1 cellular context compared by ENCODE assay signal in genomic region chr17:78134899-78135385, GRCh38.
TF ChIP-seq lines count a peak whose summit lies in the region.

No MANE protein-coding gene starts in this region.

TF ChIP-seq in HepG2, 621 proteins besides CTCF, POLR2A, EP300 and RAD21 (continues in another document):
- TF ChIP-seq PBX3 (CRISPR knock-in tag; IDR thresholded peaks at IDR 0.05; ENCODE audit: borderline replicate concordance) (no peak), KLF9 (CRISPR knock-in tag; IDR thresholded peaks at IDR 0.05; ENCODE audit: low read depth) (no peak), GLI4 (CRISPR knock-in tag; IDR thresholded peaks at IDR 0.05; ENCODE audit: borderline replicate concordance) (0 out of 2 replicates have a peak, but pooled peaks have one; percentile 24), ZNF816 (CRISPR knock-in tag; IDR thresholded peaks at IDR 0.05; ENCODE audit: borderline replicate concordance) (no peak), MEIS1 (CRISPR knock-in tag; IDR thresholded peaks at IDR 0.05; ENCODE audit: borderline replicate concordance) (no peak), ERF (CRISPR knock-in tag; IDR thresholded peaks at IDR 0.05) (no peak), NFE2 (CRISPR knock-in tag; IDR thresholded peaks at IDR 0.05) (no peak), KDM6A (CRISPR knock-in tag; IDR thresholded peaks at IDR 0.05; ENCODE audit: low read depth) (no peak), FOXK2 (IDR thresholded peaks at IDR 0.05) (no peak), ZNF275 (CRISPR knock-in tag; IDR thresholded peaks at IDR 0.05; ENCODE audit: borderline replicate concordance) (no peak), CHD4 (IDR thresholded peaks at IDR 0.05; ENCODE audit: borderline replicate concordance, low read length) (0 out of 2 replicates have a peak, but pooled peaks have one; percentile 2), ELF3 (CRISPR knock-in tag; IDR thresholded peaks at IDR 0.05) (0 out of 2 replicates have a peak, but pooled peaks have one; percentile 22), ZNF460 (CRISPR knock-in tag; IDR thresholded peaks at IDR 0.05; ENCODE audit: borderline replicate concordance) (no peak), NR2F1 (CRISPR knock-in tag; IDR thresholded peaks at IDR 0.05) (no peak), IKZF1 (IDR thresholded peaks at IDR 0.05) (no peak), NCOR1 (IDR thresholded peaks at IDR 0.05; ENCODE audit: borderline replicate concordance, low read length) (no peak), ZNF530 (CRISPR knock-in tag; IDR thresholded peaks at IDR 0.05; ENCODE audit: low read depth) (no peak), ETV5 (CRISPR knock-in tag; IDR thresholded peaks at IDR 0.05; ENCODE audit: borderline replicate concordance) (0 out of 2 replicates have a peak, but pooled peaks have one; percentile 32), TOPORS (CRISPR knock-in tag; IDR thresholded peaks at IDR 0.05) (0 out of 2 replicates have a peak, but pooled peaks have one; percentile 46), GABPA (IDR thresholded peaks at IDR 0.05; ENCODE audit: low read depth, low read length) (no peak), GABPA (CRISPR knock-in tag; IDR thresholded peaks at IDR 0.05; ENCODE audit: low read depth) (peak; percentile 23; the same call in 1 of the 2 replicates), CBX2 (IDR thresholded peaks at IDR 0.05; ENCODE audit: low read depth, low read length) (no peak), CBX2 (CRISPR knock-in tag; IDR thresholded peaks at IDR 0.05; ENCODE audit: low read depth) (0 out of 2 replicates have a peak, but pooled peaks have one; percentile 12), RARA (CRISPR knock-in tag; IDR thresholded peaks at IDR 0.05) (peak; percentile 3; the same call in 1 of the 2 replicates), ZBTB34 (CRISPR knock-in tag; IDR thresholded peaks at IDR 0.05) (no peak), ATF7 (IDR thresholded peaks at IDR 0.05) (no peak), ATF7 (CRISPR knock-in tag; IDR thresholded peaks at IDR 0.05) (0 out of 2 replicates have a peak, but pooled peaks have one; percentile 1), KMT2A (CRISPR knock-in tag; IDR thresholded peaks at IDR 0.05) (no peak), TCF7 (IDR thresholded peaks at IDR 0.05; ENCODE audit: low read depth) (no peak), SRY (CRISPR knock-in tag; IDR thresholded peaks at IDR 0.05) (no peak), ZNF563 (CRISPR knock-in tag; IDR thresholded peaks at IDR 0.05) (no peak; the same call in 1 of the 2 replicates), HIC2 (CRISPR knock-in tag; IDR thresholded peaks at IDR 0.05; ENCODE audit: low read depth) (0 out of 2 replicates have a peak, but pooled peaks have one; percentile 17)
- TF ChIP-seq, protein P1, sequence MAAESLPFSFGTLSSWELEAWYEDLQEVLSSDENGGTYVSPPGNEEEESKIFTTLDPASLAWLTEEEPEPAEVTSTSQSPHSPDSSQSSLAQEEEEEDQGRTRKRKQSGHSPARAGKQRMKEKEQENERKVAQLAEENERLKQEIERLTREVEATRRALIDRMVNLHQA (CRISPR knock-in tag; IDR thresholded peaks at IDR 0.05), result no peak
- TF ChIP-seq, protein P2, sequence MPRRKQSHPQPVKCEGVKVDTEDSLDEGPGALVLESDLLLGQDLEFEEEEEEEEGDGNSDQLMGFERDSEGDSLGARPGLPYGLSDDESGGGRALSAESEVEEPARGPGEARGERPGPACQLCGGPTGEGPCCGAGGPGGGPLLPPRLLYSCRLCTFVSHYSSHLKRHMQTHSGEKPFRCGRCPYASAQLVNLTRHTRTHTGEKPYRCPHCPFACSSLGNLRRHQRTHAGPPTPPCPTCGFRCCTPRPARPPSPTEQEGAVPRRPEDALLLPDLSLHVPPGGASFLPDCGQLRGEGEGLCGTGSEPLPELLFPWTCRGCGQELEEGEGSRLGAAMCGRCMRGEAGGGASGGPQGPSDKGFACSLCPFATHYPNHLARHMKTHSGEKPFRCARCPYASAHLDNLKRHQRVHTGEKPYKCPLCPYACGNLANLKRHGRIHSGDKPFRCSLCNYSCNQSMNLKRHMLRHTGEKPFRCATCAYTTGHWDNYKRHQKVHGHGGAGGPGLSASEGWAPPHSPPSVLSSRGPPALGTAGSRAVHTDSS (CRISPR knock-in tag; conservative IDR thresholded peaks at IDR 0.05), result no peak
- TF ChIP-seq, protein P3, sequence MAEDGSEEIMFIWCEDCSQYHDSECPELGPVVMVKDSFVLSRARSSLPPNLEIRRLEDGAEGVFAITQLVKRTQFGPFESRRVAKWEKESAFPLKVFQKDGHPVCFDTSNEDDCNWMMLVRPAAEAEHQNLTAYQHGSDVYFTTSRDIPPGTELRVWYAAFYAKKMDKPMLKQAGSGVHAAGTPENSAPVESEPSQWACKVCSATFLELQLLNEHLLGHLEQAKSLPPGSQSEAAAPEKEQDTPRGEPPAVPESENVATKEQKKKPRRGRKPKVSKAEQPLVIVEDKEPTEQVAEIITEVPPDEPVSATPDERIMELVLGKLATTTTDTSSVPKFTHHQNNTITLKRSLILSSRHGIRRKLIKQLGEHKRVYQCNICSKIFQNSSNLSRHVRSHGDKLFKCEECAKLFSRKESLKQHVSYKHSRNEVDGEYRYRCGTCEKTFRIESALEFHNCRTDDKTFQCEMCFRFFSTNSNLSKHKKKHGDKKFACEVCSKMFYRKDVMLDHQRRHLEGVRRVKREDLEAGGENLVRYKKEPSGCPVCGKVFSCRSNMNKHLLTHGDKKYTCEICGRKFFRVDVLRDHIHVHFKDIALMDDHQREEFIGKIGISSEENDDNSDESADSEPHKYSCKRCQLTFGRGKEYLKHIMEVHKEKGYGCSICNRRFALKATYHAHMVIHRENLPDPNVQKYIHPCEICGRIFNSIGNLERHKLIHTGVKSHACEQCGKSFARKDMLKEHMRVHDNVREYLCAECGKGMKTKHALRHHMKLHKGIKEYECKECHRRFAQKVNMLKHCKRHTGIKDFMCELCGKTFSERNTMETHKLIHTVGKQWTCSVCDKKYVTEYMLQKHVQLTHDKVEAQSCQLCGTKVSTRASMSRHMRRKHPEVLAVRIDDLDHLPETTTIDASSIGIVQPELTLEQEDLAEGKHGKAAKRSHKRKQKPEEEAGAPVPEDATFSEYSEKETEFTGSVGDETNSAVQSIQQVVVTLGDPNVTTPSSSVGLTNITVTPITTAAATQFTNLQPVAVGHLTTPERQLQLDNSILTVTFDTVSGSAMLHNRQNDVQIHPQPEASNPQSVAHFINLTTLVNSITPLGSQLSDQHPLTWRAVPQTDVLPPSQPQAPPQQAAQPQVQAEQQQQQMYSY (CRISPR knock-in tag; IDR thresholded peaks at IDR 0.05), result no peak
- TF ChIP-seq, protein P4, sequence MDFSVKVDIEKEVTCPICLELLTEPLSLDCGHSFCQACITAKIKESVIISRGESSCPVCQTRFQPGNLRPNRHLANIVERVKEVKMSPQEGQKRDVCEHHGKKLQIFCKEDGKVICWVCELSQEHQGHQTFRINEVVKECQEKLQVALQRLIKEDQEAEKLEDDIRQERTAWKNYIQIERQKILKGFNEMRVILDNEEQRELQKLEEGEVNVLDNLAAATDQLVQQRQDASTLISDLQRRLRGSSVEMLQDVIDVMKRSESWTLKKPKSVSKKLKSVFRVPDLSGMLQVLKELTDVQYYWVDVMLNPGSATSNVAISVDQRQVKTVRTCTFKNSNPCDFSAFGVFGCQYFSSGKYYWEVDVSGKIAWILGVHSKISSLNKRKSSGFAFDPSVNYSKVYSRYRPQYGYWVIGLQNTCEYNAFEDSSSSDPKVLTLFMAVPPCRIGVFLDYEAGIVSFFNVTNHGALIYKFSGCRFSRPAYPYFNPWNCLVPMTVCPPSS (IDR thresholded peaks at IDR 0.05), result no peak
- TF ChIP-seq, protein P5, sequence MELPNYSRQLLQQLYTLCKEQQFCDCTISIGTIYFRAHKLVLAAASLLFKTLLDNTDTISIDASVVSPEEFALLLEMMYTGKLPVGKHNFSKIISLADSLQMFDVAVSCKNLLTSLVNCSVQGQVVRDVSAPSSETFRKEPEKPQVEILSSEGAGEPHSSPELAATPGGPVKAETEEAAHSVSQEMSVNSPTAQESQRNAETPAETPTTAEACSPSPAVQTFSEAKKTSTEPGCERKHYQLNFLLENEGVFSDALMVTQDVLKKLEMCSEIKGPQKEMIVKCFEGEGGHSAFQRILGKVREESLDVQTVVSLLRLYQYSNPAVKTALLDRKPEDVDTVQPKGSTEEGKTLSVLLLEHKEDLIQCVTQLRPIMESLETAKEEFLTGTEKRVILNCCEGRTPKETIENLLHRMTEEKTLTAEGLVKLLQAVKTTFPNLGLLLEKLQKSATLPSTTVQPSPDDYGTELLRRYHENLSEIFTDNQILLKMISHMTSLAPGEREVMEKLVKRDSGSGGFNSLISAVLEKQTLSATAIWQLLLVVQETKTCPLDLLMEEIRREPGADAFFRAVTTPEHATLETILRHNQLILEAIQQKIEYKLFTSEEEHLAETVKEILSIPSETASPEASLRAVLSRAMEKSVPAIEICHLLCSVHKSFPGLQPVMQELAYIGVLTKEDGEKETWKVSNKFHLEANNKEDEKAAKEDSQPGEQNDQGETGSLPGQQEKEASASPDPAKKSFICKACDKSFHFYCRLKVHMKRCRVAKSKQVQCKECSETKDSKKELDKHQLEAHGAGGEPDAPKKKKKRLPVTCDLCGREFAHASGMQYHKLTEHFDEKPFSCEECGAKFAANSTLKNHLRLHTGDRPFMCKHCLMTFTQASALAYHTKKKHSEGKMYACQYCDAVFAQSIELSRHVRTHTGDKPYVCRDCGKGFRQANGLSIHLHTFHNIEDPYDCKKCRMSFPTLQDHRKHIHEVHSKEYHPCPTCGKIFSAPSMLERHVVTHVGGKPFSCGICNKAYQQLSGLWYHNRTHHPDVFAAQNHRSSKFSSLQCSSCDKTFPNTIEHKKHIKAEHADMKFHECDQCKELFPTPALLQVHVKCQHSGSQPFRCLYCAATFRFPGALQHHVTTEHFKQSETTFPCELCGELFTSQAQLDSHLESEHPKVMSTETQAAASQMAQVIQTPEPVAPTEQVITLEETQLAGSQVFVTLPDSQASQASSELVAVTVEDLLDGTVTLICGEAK (IDR thresholded peaks at IDR 0.05), result no peak
- TF ChIP-seq, protein P5 (CRISPR knock-in tag; IDR thresholded peaks at IDR 0.05), result no peak
